ENCODE assay signal across 1 cellular context in genomic region chr5:174764309-174764708, GRCh38.
TF ChIP-seq lines count a peak whose summit lies in the region.

No MANE protein-coding gene starts in this region.

TF ChIP-seq in H1, 55 proteins besides CTCF, POLR2A, EP300 and RAD21:
- no peak for TF ChIP-seq CHD7 (IDR thresholded peaks at IDR 0.05; ENCODE audit: insufficient replicate concordance, low read length)
- no peak for TF ChIP-seq EZH2 (IDR thresholded peaks at IDR 0.05; ENCODE audit: low read depth, low read length, severe bottlenecking)
- no peak for TF ChIP-seq YY1 (IDR thresholded peaks at IDR 0.05; ENCODE audit: low read depth, low read length)
- TF ChIP-seq JUN (IDR thresholded peaks at IDR 0.05; ENCODE audit: low read depth, low read length) = no peak
- TF ChIP-seq SP4 (IDR thresholded peaks at IDR 0.05; ENCODE audit: low read length) = no peak
- TF ChIP-seq SRF (IDR thresholded peaks at IDR 0.05; ENCODE audit: low read depth, low read length) = no peak
- no peak for TF ChIP-seq PHF8 (conservative IDR thresholded peaks at IDR 0.05; ENCODE audit: low read depth, low read length)
- no peak for TF ChIP-seq CBX8 (IDR thresholded peaks at IDR 0.05; ENCODE audit: borderline replicate concordance, low read depth, low read length)
- TF ChIP-seq GABPA (IDR thresholded peaks at IDR 0.05; ENCODE audit: borderline replicate concordance, insufficient read depth, low read length) = no peak
- TF ChIP-seq CBX5 (IDR thresholded peaks at IDR 0.05; ENCODE audit: low read depth, low read length) = no peak
- no peak for TF ChIP-seq SP2 (IDR thresholded peaks at IDR 0.05; ENCODE audit: low read length)
- no peak for TF ChIP-seq RBBP5 (IDR thresholded peaks at IDR 0.05; ENCODE audit: borderline replicate concordance, low read depth, low read length)
- no peak for TF ChIP-seq NRF1 (IDR thresholded peaks at IDR 0.05; ENCODE audit: low read depth, low read length)
- no peak for TF ChIP-seq USF2 (IDR thresholded peaks at IDR 0.05; ENCODE audit: low read length)
- no peak for TF ChIP-seq KDM1A (IDR thresholded peaks at IDR 0.05; ENCODE audit: borderline replicate concordance, low read length)
- no peak for TF ChIP-seq CHD1 (IDR thresholded peaks at IDR 0.05; ENCODE audit: low read depth, low read length)
- TF ChIP-seq SAP30 (IDR thresholded peaks at IDR 0.05; ENCODE audit: insufficient read depth, insufficient replicate concordance, low read length) = no peak
- no peak for TF ChIP-seq CEBPB (IDR thresholded peaks at IDR 0.05; ENCODE audit: low read depth, low read length)
- TF ChIP-seq SIX5 (IDR thresholded peaks at IDR 0.05; ENCODE audit: low read depth, low read length) = no peak
- no peak for TF ChIP-seq HDAC2 (IDR thresholded peaks at IDR 0.05; ENCODE audit: borderline replicate concordance in 1 of 2, low read depth in 2 of 2, low read length in 2 of 2)
TF ChIP-seq in H1: peak in this region for 0.
